Comparison of ENCODE assay signal across 14 cellular contexts in genomic region chr10:95443636-95444035, GRCh38.
DNase-seq lines count a peak whose midpoint lies in the region; ATAC-seq and TF ChIP-seq lines count a peak whose summit lies in the region.
"Had no signal": no experiment of that assay in that cellular context is flagged by ENCODE, and none has a peak within 500 bp of the region (broad histone marks: within the 10 kb centered on the region; RNA-seq: fewer than 3 reads in every experiment).

No MANE protein-coding gene starts in this region.

- no peaks in the 10 kb centered on the region for H3K9me3 ChIP-seq in right lobe of liver
- H3K9me3 ChIP-seq in stomach smooth muscle (ENCODE audit: control insufficient read depth in 2 of 2, low read length in 2 of 2), result no peaks in the 10 kb centered on the region

- in situ Hi-C loops in KBM-7 (cut with MboI; ENCODE audit: low pct_unique_long_range_greater_than_20kb, low sequenced_read_pairs), result no loop called here

- DNase-seq in NCI-H1694 (lab: John Stamatoyannopoulos, UW) (peak; percentile 21), caudate nucleus (lab: John Stamatoyannopoulos, UW) (no peak), right lobe of liver (no peak), RKO (ENCODE audit: low spot score) (no peak), KBM-7 (no peak), NOMO-1 treated with DMSO at 0.1 percent for 48 hours (lab: John Stamatoyannopoulos, UW; ENCODE audit: unreplicated experiment) (no peak)
- DNase-seq: DND-41, NCI-H1417, NCI-H2029 treated with DMSO at 0.1 percent for 48 hours, NCI-H748 treated with DMSO at 0.1 percent for 48 hours had no signal

- H3K36me3 ChIP-seq in right lobe of liver, result peaks cover 0 to 3% (median 1%) of the 10 kb centered on the region in 4 donors
- peaks cover 2 to 13% of the 10 kb centered on the region in 2 donors for H3K36me3 ChIP-seq in stomach smooth muscle (ENCODE audit: control insufficient read depth in 2 of 2, insufficient read depth in 2 of 2, low read length in 2 of 2)

- peak overlapping the region in 1 of 2 donors; percentile 1 for H3K9ac ChIP-seq in stomach smooth muscle (ENCODE audit: low read length in 2 of 2)

- H3K4me3 ChIP-seq in right lobe of liver (no peak overlapping the region), stomach smooth muscle (ENCODE audit: low read length in 2 of 2) (no peak overlapping the region)
- H3K4me3 ChIP-seq: GM23338 had no signal

- WGBS in right lobe of liver (ENCODE audit: insufficient coverage, low coverage, low lambda C conversion rate, missing lambda C conversion rate), result 8% methylated on average over 1 of the region's 1 CpG

- H3K4me1 ChIP-seq in right lobe of liver, result peaks cover 0 to 40% (median 13%) of the 10 kb centered on the region in 4 donors
- peaks cover 83% of the 10 kb centered on the region for H3K4me1 ChIP-seq in stomach smooth muscle (ENCODE audit: control insufficient read depth, insufficient read depth, low read length)

- H3K27me3 ChIP-seq in right lobe of liver (no peaks in the 10 kb centered on the region), stomach smooth muscle (ENCODE audit: control insufficient read depth in 1 of 2, insufficient read depth in 2 of 2, low read length in 2 of 2) (no peaks in the 10 kb centered on the region)

- peak in 2 of 4 donors; percentile 26 to 40 for ATAC-seq in right lobe of liver
- ATAC-seq: GM23338, HCT116 had no signal

- intact Hi-C loops in right lobe of liver (cut with DNase I), result no loop called here

- peak; percentile 23 for TF ChIP-seq POLR2A in right lobe of liver (IDR thresholded peaks at IDR 0.05)

- no peak for TF ChIP-seq CTCF in right lobe of liver (IDR thresholded peaks at IDR 0.05)

- H3K27ac ChIP-seq in caudate nucleus (ENCODE audit: low read depth, low read length), result peak overlapping the region; percentile 34
- H3K27ac ChIP-seq in right lobe of liver, result peak overlapping the region; percentile 84 to 97 (median 90)
- peak overlapping the region; percentile 85 for H3K27ac ChIP-seq in stomach smooth muscle (ENCODE audit: low read length)
- H3K27ac ChIP-seq: C4-2B had no signal

Comparison
In these comparisons a context has a peak if more than half of its experiments do, and no peak if none do; other contexts are left out.
1. H3K27ac ChIP-seq: peak in every context shown above with its lines; median percentile 90 in right lobe of liver; 85 in stomach smooth muscle; 34 in caudate nucleus.